ENCODE assay signal across 2 cellular contexts in genomic region chr11:267491-267994, GRCh38.
TF ChIP-seq lines count a peak whose summit lies in the region.

No MANE protein-coding gene starts in this region.

TF ChIP-seq in A549, 52 proteins besides CTCF, POLR2A, EP300 and RAD21:
- TF ChIP-seq NPAS2 (CRISPR knock-in tag; IDR thresholded peaks at IDR 0.05; ENCODE audit: borderline replicate concordance) (no peak), CHD2 (IDR thresholded peaks at IDR 0.05; ENCODE audit: low read length, partially characterized antibody) (no peak), NR3C1 (IDR thresholded peaks at IDR 0.05) (no peak), HES2 (IDR thresholded peaks at IDR 0.05) (no peak), MAX (IDR thresholded peaks at IDR 0.05) (peak; percentile 56), MAZ (IDR thresholded peaks at IDR 0.05; ENCODE audit: borderline replicate concordance, low read depth, low read length) (no peak), KDM5A (IDR thresholded peaks at IDR 0.05) (no peak), HOXB5 (CRISPR knock-in tag; IDR thresholded peaks at IDR 0.05) (0 out of 2 replicates have a peak, but pooled peaks have one; percentile 19), ELK1 (IDR thresholded peaks at IDR 0.05; ENCODE audit: low read depth, low read length) (no peak), PHF8 (IDR thresholded peaks at IDR 0.05; ENCODE audit: borderline replicate concordance, low read depth) (no peak), CHD4 (IDR thresholded peaks at IDR 0.05; ENCODE audit: borderline replicate concordance) (no peak), POLR2AphosphoS2 (conservative IDR thresholded peaks at IDR 0.05; ENCODE audit: low read length) (no peak)

TF ChIP-seq in HCT116, 20 proteins besides CTCF, POLR2A, EP300 and RAD21:
- TF ChIP-seq SP1 (IDR thresholded peaks at IDR 0.05; ENCODE audit: low read depth), result no peak
- no peak for TF ChIP-seq JUND (IDR thresholded peaks at IDR 0.05)
- TF ChIP-seq EGR1 (IDR thresholded peaks at IDR 0.05; ENCODE audit: low read depth), result no peak
- TF ChIP-seq SRF (IDR thresholded peaks at IDR 0.05; ENCODE audit: low read depth), result no peak
- TF ChIP-seq ZNF274 (IDR thresholded peaks at IDR 0.05; ENCODE audit: low read depth, low read length), result no peak
- TF ChIP-seq EZH2 (IDR thresholded peaks at IDR 0.05), result no peak
- no peak for TF ChIP-seq CBX3 (IDR thresholded peaks at IDR 0.05; ENCODE audit: low read depth)
- no peak for TF ChIP-seq ZFX (IDR thresholded peaks at IDR 0.05)
- TF ChIP-seq ATF3 (IDR thresholded peaks at IDR 0.05), result no peak
- TF ChIP-seq YY1 (IDR thresholded peaks at IDR 0.05; ENCODE audit: extremely low read depth, insufficient replicate concordance, low read depth, low read length), result no peak
- TF ChIP-seq MAX (IDR thresholded peaks at IDR 0.05), result no peak; the same call in 1 of the 2 replicates
- TF ChIP-seq POLR2AphosphoS5 (IDR thresholded peaks at IDR 0.05; ENCODE audit: low read depth, low read length), result no peak
